ENCODE assay signal across 8 cellular contexts in the genomic region with DNA sequence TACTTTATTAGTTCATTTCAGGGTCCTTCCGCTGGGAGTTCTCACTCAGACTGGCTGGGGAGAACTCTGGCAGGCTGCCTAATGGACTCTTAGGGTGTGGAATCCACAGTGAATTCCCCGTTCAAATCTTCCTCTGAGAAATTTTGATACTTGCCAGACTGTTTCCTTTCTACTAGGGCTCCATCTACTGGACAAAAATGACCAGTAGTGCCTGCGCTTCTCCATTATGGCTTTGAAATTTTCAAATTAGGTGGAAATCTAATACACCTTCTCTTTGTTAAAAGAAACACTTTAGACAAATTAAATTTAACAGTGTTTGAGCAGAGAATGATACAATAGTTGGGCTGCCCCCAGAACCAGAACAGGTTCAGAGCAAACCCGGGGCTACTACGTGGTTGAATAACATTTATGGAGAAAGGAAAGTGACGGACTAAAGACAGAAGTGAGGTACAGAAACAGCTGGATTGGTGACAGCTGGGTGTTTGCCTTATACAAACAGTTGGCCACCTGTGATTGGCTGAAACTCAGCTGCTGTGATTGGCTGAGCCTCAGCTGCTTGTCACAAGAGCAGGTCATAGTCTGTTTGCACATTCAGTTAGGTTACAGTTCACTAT. TPM values are rescaled to one million over a fixed set of nuclear protein-coding genes. Genes with fewer than 3 reads are reported as not detected.
DNase-seq lines count a peak whose midpoint lies in the region; ATAC-seq and TF ChIP-seq lines count a peak whose summit lies in the region.

No MANE protein-coding gene starts in this region.

- no peaks in the 10 kb centered on the region for H3K27me3 Mint-ChIP-seq in activated CD4-positive, alpha-beta T cell treated with anti-CD3 and anti-CD28 coated beads, Interleukin-2, amount 10 ng/mL, durations not matched to agents 7 days and 5 days
- peaks cover 5% of the 10 kb centered on the region for H3K27me3 Mint-ChIP-seq in neural progenitor cell (ENCODE audit: insufficient read depth, low read depth)

- no peak overlapping the region for H3K27ac Mint-ChIP-seq in activated CD4-positive, alpha-beta T cell treated with anti-CD3 and anti-CD28 coated beads, Interleukin-2, amount 10 ng/mL, durations not matched to agents 7 days and 5 days
- no peak overlapping the region for H3K27ac Mint-ChIP-seq in neural progenitor cell

- H3K9me3 Mint-ChIP-seq in activated CD4-positive, alpha-beta T cell treated with anti-CD3 and anti-CD28 coated beads, Interleukin-2, amount 10 ng/mL, durations not matched to agents 7 days and 5 days = peaks cover under 1% of the 10 kb centered on the region
- H3K9me3 Mint-ChIP-seq in neural progenitor cell = peaks cover 2% of the 10 kb centered on the region

- H3K4me3 ChIP-seq in fibroblast of villous mesenchyme (ENCODE audit: low read depth, low read length) = no peak overlapping the region
- no peak overlapping the region for H3K4me3 ChIP-seq in neural progenitor cell

- H3K4me1 ChIP-seq in neural progenitor cell = peaks cover 4% of the 10 kb centered on the region

- no peaks in the 10 kb centered on the region for H3K36me3 Mint-ChIP-seq in activated CD4-positive, alpha-beta T cell treated with anti-CD3 and anti-CD28 coated beads, Interleukin-2, amount 10 ng/mL, durations not matched to agents 7 days and 5 days (ENCODE audit: low read depth)
- H3K36me3 Mint-ChIP-seq in neural progenitor cell = no peaks in the 10 kb centered on the region

- CTCF ChIA-PET in activated CD4-positive, alpha-beta T cell treated with anti-CD3 and anti-CD28 coated beads, Interleukin-2, amount 10 ng/mL, durations not matched to agents 7 days and 5 days (lab: Charles Lee) = interaction anchor here (0.8 to 2.0 kb wide), 5 partner anchors 21 to 177 kb away, joined by 3 to 5 read pairs (median 4); no protein-coding TSS in a partner anchor

- H3K79me2 ChIP-seq in neural progenitor cell (ENCODE audit: low read depth) = no peaks in the 10 kb centered on the region

- H2AFZ ChIP-seq in neural progenitor cell (replicated peaks) = peak overlapping the region; percentile 35

- H3K4me1 Mint-ChIP-seq in activated CD4-positive, alpha-beta T cell treated with anti-CD3 and anti-CD28 coated beads, Interleukin-2, amount 10 ng/mL, durations not matched to agents 7 days and 5 days = peaks cover 13% of the 10 kb centered on the region
- H3K4me1 Mint-ChIP-seq in neural progenitor cell = peaks cover 10% of the 10 kb centered on the region

- H3K9ac ChIP-seq in neural progenitor cell = no peak overlapping the region

- TF ChIP-seq CTCF in fibroblast of villous mesenchyme (IDR thresholded peaks at IDR 0.05; ENCODE audit: insufficient read depth, low read depth, low read length) (peak; percentile 80), neural progenitor cell (IDR thresholded peaks at IDR 0.05) (peak; percentile 97)

- peaks cover 3% of the 10 kb centered on the region for H3F3A ChIP-seq in neural progenitor cell (ENCODE audit: low read depth)

- H4K20me1 ChIP-seq in neural progenitor cell (ENCODE audit: low read depth) = no peaks in the 10 kb centered on the region

- no peaks in the 10 kb centered on the region for H3K27me3 ChIP-seq in neural progenitor cell

- H3K27ac ChIP-seq in neural progenitor cell = no peak overlapping the region

- H3K9me3 ChIP-seq in neural progenitor cell (ENCODE audit: low read depth) = no peaks in the 10 kb centered on the region

- POLR2A ChIA-PET in activated CD4-positive, alpha-beta T cell treated with anti-CD3 and anti-CD28 coated beads, Interleukin-2, amount 10 ng/mL, durations not matched to agents 7 days and 5 days (lab: Charles Lee) = no interaction called here

- peak; percentile 30 for DNase-seq in stimulated activated CD4-positive, alpha-beta T cell treated with anti-CD3 and anti-CD28 coated beads, Interleukin-15, amount 100 ng/mL, for 24 hours
- DNase-seq in stimulated activated CD4-positive, alpha-beta T cell treated with anti-CD3 and anti-CD28 coated beads, Interleukin-2, amount 100 ng/mL, for 48 hours = no peak
- DNase-seq in NCI-H226 (peak; percentile 87), fibroblast of villous mesenchyme (ENCODE audit: low read depth) (peak; percentile 82), neural progenitor cell (ENCODE audit: low spot score) (peak; percentile 78)
- peak; percentile 41 for DNase-seq in activated CD4-positive, alpha-beta T cell treated with anti-CD3 and anti-CD28 coated beads, Interleukin-2, amount 10 ng/mL, durations not matched to agents 7 days and 5 days

- H3K4me2 ChIP-seq in neural progenitor cell = peak overlapping the region; percentile 10

- ATAC-seq in HG03045 (IDR thresholded peaks at IDR 0.05; ENCODE audit: unreplicated experiment) (peak; percentile 44), GM18511 (IDR thresholded peaks at IDR 0.05; ENCODE audit: unreplicated experiment) (no peak)

- no peak overlapping the region for H3K4me3 Mint-ChIP-seq in activated CD4-positive, alpha-beta T cell treated with anti-CD3 and anti-CD28 coated beads, Interleukin-2, amount 10 ng/mL, durations not matched to agents 7 days and 5 days
- no peak overlapping the region for H3K4me3 Mint-ChIP-seq in neural progenitor cell

- H3K36me3 ChIP-seq in neural progenitor cell = no peaks in the 10 kb centered on the region

RNA-seq across cellular contexts. Expression of a gene that starts 52.9 kb away (rescaled TPM):
- 1 to 10 TPM; 8.2 to 8.8 TPM for total RNA-seq in activated CD4-positive, alpha-beta T cell treated with anti-CD3 and anti-CD28 coated beads, Interleukin-2, amount 10 ng/mL, durations not matched to agents 7 days and 5 days
- 7.1 and 8.2 TPM in 2 replicates for total RNA-seq in fibroblast of villous mesenchyme
- 11.3 and 13.0 TPM in 2 replicates for total RNA-seq in neural progenitor cell (ENCODE audit: low replicate concordance)

Comparison
In these comparisons a context has a peak if more than half of its experiments do, and no peak if none do; other contexts are left out.
1. DNase-seq: peak in stimulated activated CD4-positive, alpha-beta T cell treated with anti-CD3 and anti-CD28 coated beads, Interleukin-15, amount 100 ng/mL, for 24 hours (single experiment), NCI-H226 (single experiment), activated CD4-positive, alpha-beta T cell treated with anti-CD3 and anti-CD28 coated beads, Interleukin-2, amount 10 ng/mL, durations not matched to agents 7 days and 5 days (single experiment), fibroblast of villous mesenchyme (single experiment) and neural progenitor cell (single experiment); none in stimulated activated CD4-positive, alpha-beta T cell treated with anti-CD3 and anti-CD28 coated beads, Interleukin-2, amount 100 ng/mL, for 48 hours (0 of 2).